ENCODE assay signal across 1 cellular context in genomic region chr7:13016633-13017324, GRCh38.
TF ChIP-seq lines count a peak whose summit lies in the region.

No MANE protein-coding gene starts in this region.

TF ChIP-seq in K562, 482 proteins besides CTCF, POLR2A, EP300 and RAD21:
- TF ChIP-seq CHD7 (IDR thresholded peaks at IDR 0.05; ENCODE audit: low read depth, low read length) (no peak), ZBTB40 (IDR thresholded peaks at IDR 0.05) (no peak), ZBTB40 (CRISPR knock-in tag; IDR thresholded peaks at IDR 0.05) (no peak), PHF21A (IDR thresholded peaks at IDR 0.05; ENCODE audit: borderline replicate concordance, low read depth) (no peak), C11orf30 (IDR thresholded peaks at IDR 0.05; ENCODE audit: low read depth) (no peak)
TF ChIP-seq in K562: peak in this region for 0.
